18 cellular contexts compared by ENCODE assay signal in the genomic region with DNA sequence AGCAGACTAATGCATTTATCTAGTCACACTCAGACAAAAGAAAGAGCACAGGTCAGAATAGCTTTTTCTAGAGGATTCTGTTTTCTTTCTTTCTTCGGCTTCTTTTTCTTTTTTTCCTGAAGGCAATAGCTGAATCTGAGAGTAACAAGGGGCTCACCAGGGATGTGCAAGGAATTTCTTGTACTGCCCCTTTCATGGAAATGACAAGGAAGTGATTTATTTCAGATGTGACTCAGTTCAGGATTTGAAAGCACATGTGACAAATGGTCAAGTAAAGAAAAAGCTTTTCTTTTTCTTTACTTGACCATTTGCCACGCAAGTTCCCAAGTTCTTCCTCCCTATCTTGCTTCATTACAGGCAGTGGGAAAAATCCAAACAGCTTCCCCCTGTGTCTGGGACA.
A peak's percentile ranks its signal among the peaks of the same experiment; 100 is the strongest.
DNase-seq lines count a peak whose midpoint lies in the region; ATAC-seq, FAIRE-seq and TF ChIP-seq lines count a peak whose summit lies in the region.
"Had no signal": no experiment of that assay in that cellular context is flagged by ENCODE, and none has a peak within 500 bp of the region (broad histone marks: within the 10 kb centered on the region; RNA-seq: fewer than 3 reads in every experiment).

No MANE protein-coding gene starts in this region.

- H3K9ac ChIP-seq in endothelial cell of umbilical vein (replicated peaks; ENCODE audit: extremely low read depth, insufficient read depth, low read length), result peak overlapping the region; percentile 63

- CTCF ChIA-PET in endothelial cell of umbilical vein (lab: Charles Lee), result interaction anchor here (0.9 to 3.6 kb wide), 9 partner anchors 9 to 50 kb away, joined by 3 to 11 read pairs (median 3); no protein-coding TSS in a partner anchor

- no peaks in the 10 kb centered on the region for H4K20me1 ChIP-seq in endothelial cell of umbilical vein (replicated peaks; ENCODE audit: control insufficient read depth, extremely low read depth, insufficient read depth, low read length)

- H3K9me3 ChIP-seq in endothelial cell of umbilical vein (replicated peaks; ENCODE audit: control insufficient read depth, insufficient read depth, low read length), result no peaks in the 10 kb centered on the region
- H3K9me3 ChIP-seq: left lung, thyroid gland had no signal

- DNase-seq in ELR (ENCODE audit: low read depth) (peak; percentile 36), RKO (ENCODE audit: low spot score) (peak; percentile 20), endothelial cell of umbilical vein (ENCODE audit: low read depth, low spot score) (peak; percentile 66), nephron progenitor cell (no peak), left lobe of liver (ENCODE audit: low spot score) (no peak)
- DNase-seq: activated CD4-positive, alpha-beta T cell treated with anti-CD3 and anti-CD28 coated beads for 4 hours; activated effector memory CD4-positive, alpha-beta T cell treated with Interleukin-2 at 50 U/mL for 16 hours; CD8-positive, alpha-beta memory T cell; DMS79 treated with DMSO at 0.1 percent for 48 hours; left lung; NCI-H187; NCI-H2227 treated with DMSO at 0.1 percent for 48 hours; occipital lobe; thyroid gland had no signal

- intact Hi-C loops in endothelial cell of umbilical vein (cut with micrococcal nuclease), result no loop called here

- H3K36me3 Mint-ChIP-seq in nephron progenitor cell (ENCODE audit: low read depth), result peaks cover 37% of the 10 kb centered on the region
- H3K36me3 Mint-ChIP-seq: CD8-positive, alpha-beta memory T cell had no signal

- no TSS peak for BruUV-seq in endothelial cell of umbilical vein (replicated peaks; lab: Mats Ljungman, UMichigan)

- no peaks in the 10 kb centered on the region for H3K9me1 ChIP-seq in endothelial cell of umbilical vein (replicated peaks; ENCODE audit: control insufficient read depth, extremely low read depth, insufficient read depth, low read length)

- no peaks in the 10 kb centered on the region for H3K27me3 ChIP-seq in endothelial cell of umbilical vein (ENCODE audit: control insufficient read depth in 2 of 2, insufficient read depth in 2 of 2, low read length in 2 of 2)
- H3K27me3 ChIP-seq: left lung, thyroid gland had no signal

- H3K27ac Mint-ChIP-seq in nephron progenitor cell, result peak overlapping the region; percentile 31
- H3K27ac Mint-ChIP-seq: CD8-positive, alpha-beta memory T cell had no signal

- no peak for TF ChIP-seq CTCF in endothelial cell of umbilical vein (IDR thresholded peaks at IDR 0.05; ENCODE audit: extremely low read depth in 1 of 2, insufficient read depth in 1 of 2, low read depth in 1 of 2, low read length in 2 of 2)
- TF ChIP-seq CTCF in nephron progenitor cell (IDR thresholded peaks at IDR 0.05), result no peak

- ATAC-seq in left lobe of liver, result no peak
- no peak for ATAC-seq in HG03439 (IDR thresholded peaks at IDR 0.05; ENCODE audit: unreplicated experiment)
- no peak for ATAC-seq in HG03159 (IDR thresholded peaks at IDR 0.05; ENCODE audit: unreplicated experiment)
- no peak for ATAC-seq in GM21381 (IDR thresholded peaks at IDR 0.05; ENCODE audit: unreplicated experiment)
- ATAC-seq: left lung, Panc1 had no signal

- peaks cover 13% of the 10 kb centered on the region for H3K4me1 Mint-ChIP-seq in nephron progenitor cell
- H3K4me1 Mint-ChIP-seq: CD8-positive, alpha-beta memory T cell had no signal

- TF ChIP-seq POLR2A in endothelial cell of umbilical vein (IDR thresholded peaks at IDR 0.05; ENCODE audit: low read depth, low read length), result no peak

- FAIRE-seq in endothelial cell of umbilical vein (lab: Jason Lieb, UNC), result peak; percentile 73

- no peaks in the 10 kb centered on the region for H3K27me3 Mint-ChIP-seq in nephron progenitor cell (ENCODE audit: low read depth, poor library complexity)
- H3K27me3 Mint-ChIP-seq: CD8-positive, alpha-beta memory T cell had no signal

- H3K4me2 ChIP-seq in endothelial cell of umbilical vein (ENCODE audit: insufficient read depth, low read length), result peak overlapping the region; percentile 54

- H3K4me3 Mint-ChIP-seq in nephron progenitor cell, result no peak overlapping the region
- H3K4me3 Mint-ChIP-seq: CD8-positive, alpha-beta memory T cell had no signal

- dilution Hi-C loops in endothelial cell of umbilical vein (cut with MboI; ENCODE audit: extremely low pct_ligation_motif_present, low sequenced_read_pairs), result no loop called here

- no peak overlapping the region for H2AFZ ChIP-seq in endothelial cell of umbilical vein (ENCODE audit: low read depth, low read length)

- H3K9me3 Mint-ChIP-seq in nephron progenitor cell, result no peaks in the 10 kb centered on the region
- H3K9me3 Mint-ChIP-seq: CD8-positive, alpha-beta memory T cell had no signal

- H3K36me3 ChIP-seq in endothelial cell of umbilical vein (ENCODE audit: control insufficient read depth in 2 of 2, extremely low read depth in 1 of 2, insufficient read depth in 2 of 2, low read length in 2 of 2), result no peaks in the 10 kb centered on the region
- H3K36me3 ChIP-seq: left lung, thyroid gland had no signal

- peak overlapping the region; percentile 90 for H3K27ac ChIP-seq in endothelial cell of umbilical vein (ENCODE audit: insufficient read depth, low read depth, low read length)
- H3K27ac ChIP-seq: thyroid gland had no signal

- peaks cover 40% of the 10 kb centered on the region for H3K79me2 ChIP-seq in endothelial cell of umbilical vein (ENCODE audit: control insufficient read depth, insufficient read depth, low read length)

- no peak overlapping the region for H3K4me3 ChIP-seq in endothelial cell of umbilical vein (replicated peaks in 1 of 3; ENCODE audit: insufficient read depth in 1 of 3, low read depth in 1 of 3, low read length in 3 of 3)
- H3K4me3 ChIP-seq: left lung, thyroid gland had no signal

- H3K4me1 ChIP-seq in endothelial cell of umbilical vein (ENCODE audit: control insufficient read depth, extremely low read depth, insufficient read depth, low read length), result peaks cover 77% of the 10 kb centered on the region

- POLR2A ChIA-PET in endothelial cell of umbilical vein (lab: Charles Lee), result no interaction called here

TF ChIP-seq in endothelial cell of umbilical vein, 7 proteins besides CTCF, POLR2A, EP300 and RAD21:
- TF ChIP-seq EZH2 (IDR thresholded peaks at IDR 0.05; ENCODE audit: borderline replicate concordance, low read depth, low read length, severe bottlenecking) (no peak), FOS (IDR thresholded peaks at IDR 0.05; ENCODE audit: borderline replicate concordance, insufficient read depth, low read length) (peak; percentile 77), MYC (IDR thresholded peaks at IDR 0.05; ENCODE audit: low read depth, low read length) (no peak), GATA2 (IDR thresholded peaks at IDR 0.05; ENCODE audit: insufficient read depth, insufficient read length, low read depth, low read length) (no peak), JUN (IDR thresholded peaks at IDR 0.05; ENCODE audit: borderline replicate concordance, insufficient read depth, insufficient read length, low read depth) (peak; percentile 19), POLR2AphosphoS5 (IDR thresholded peaks at IDR 0.05; ENCODE audit: insufficient read depth, low read depth, low read length) (no peak)
- TF ChIP-seq, protein P1, sequence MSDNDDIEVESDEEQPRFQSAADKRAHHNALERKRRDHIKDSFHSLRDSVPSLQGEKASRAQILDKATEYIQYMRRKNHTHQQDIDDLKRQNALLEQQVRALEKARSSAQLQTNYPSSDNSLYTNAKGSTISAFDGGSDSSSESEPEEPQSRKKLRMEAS (IDR thresholded peaks at IDR 0.05; ENCODE audit: insufficient read depth, insufficient read length), result no peak
TF ChIP-seq in endothelial cell of umbilical vein: peak in this region for 2.

Comparison
In these comparisons a context has a peak if more than half of its experiments do, and no peak if none do; other contexts are left out.
1. DNase-seq: peak in ELR (single experiment), RKO (single experiment) and endothelial cell of umbilical vein (single experiment); none in nephron progenitor cell (single experiment) and left lobe of liver (single experiment).